11 cellular contexts compared by ENCODE assay signal in genomic region chr4:98506462-98507132, GRCh38.
DNase-seq lines count a peak whose midpoint lies in the region; FAIRE-seq and TF ChIP-seq lines count a peak whose summit lies in the region.
"Had no signal": no experiment of that assay in that cellular context is flagged by ENCODE, and none has a peak within 500 bp of the region (broad histone marks: within the 10 kb centered on the region; RNA-seq: fewer than 3 reads in every experiment).

No MANE protein-coding gene starts in this region.

- intact Hi-C loops in dorsolateral prefrontal cortex (cut with DNase I): no loop called here
- intact Hi-C loops in testis (cut with DNase I; ENCODE audit: low total_unique reads): no loop called here
- intact Hi-C loops in spleen (cut with DNase I; ENCODE audit: low total_unique reads): no loop called here

- H3K36me3 ChIP-seq in testis (ENCODE audit: low read depth, missing control alignments) (no peaks in the 10 kb centered on the region), spleen (peaks cover 0 to 8% (median 0%) of the 10 kb centered on the region in 6 donors)

- TF ChIP-seq POLR2A in testis (IDR thresholded peaks at IDR 0.05) (no peak), spleen (IDR thresholded peaks at IDR 0.05) (no peak)

- H3K27me3 ChIP-seq in dorsolateral prefrontal cortex: no peaks in the 10 kb centered on the region
- H3K27me3 ChIP-seq in testis: no peaks in the 10 kb centered on the region
- no peaks in the 10 kb centered on the region for H3K27me3 ChIP-seq in spleen (replicated peaks in 1 of 7)

- 71 to 85% methylated on average over 5 of the region's 5 CpGs for WGBS in testis, 2 donors
- 76 to 83% (median 80%) methylated on average over 5 of the region's 5 CpGs for WGBS in spleen, 5 donors

- H3K9me3 ChIP-seq in testis (no peaks in the 10 kb centered on the region), spleen (no peaks in the 10 kb centered on the region)

- no peak overlapping the region for H3K4me3 Mint-ChIP-seq in nephron progenitor cell

- H3K27ac Mint-ChIP-seq in nephron progenitor cell: no peak overlapping the region

- peaks cover 21% of the 10 kb centered on the region for H3K36me3 Mint-ChIP-seq in nephron progenitor cell (ENCODE audit: low read depth)

- no peak overlapping the region for H3K4me3 ChIP-seq in dorsolateral prefrontal cortex
- no peak overlapping the region for H3K4me3 ChIP-seq in testis
- H3K4me3 ChIP-seq in spleen: no peak overlapping the region

- no peaks in the 10 kb centered on the region for H3K9me3 Mint-ChIP-seq in nephron progenitor cell

- H3K27ac ChIP-seq in dorsolateral prefrontal cortex: peak overlapping the region in 12 of 59 donors; percentile 2 to 59 (median 22)
- H3K27ac ChIP-seq in testis: no peak overlapping the region
- no peak overlapping the region for H3K27ac ChIP-seq in spleen

- H3K4me1 ChIP-seq in testis: peaks cover 15% of the 10 kb centered on the region
- H3K4me1 ChIP-seq in spleen: no peaks in the 10 kb centered on the region

- TF ChIP-seq CTCF in GM10266 (IDR thresholded peaks at IDR 0.05; ENCODE audit: control insufficient read depth, insufficient read depth, low read depth, missing control alignments) (peak; percentile 8), dorsolateral prefrontal cortex (IDR thresholded peaks at IDR 0.05 in 54 of 56, conservative IDR thresholded peaks at IDR 0.05 in 2 of 56; ENCODE audit: low read depth in 1 of 56, partially characterized antibody in 56 of 56) (peak in 47 of 56 donors; percentile 17 to 62 (median 39)), nephron progenitor cell (IDR thresholded peaks at IDR 0.05) (peak; percentile 38), testis (IDR thresholded peaks at IDR 0.05) (no peak), spleen (IDR thresholded peaks at IDR 0.05 in 8 of 11, conservative IDR thresholded peaks at IDR 0.05 in 3 of 11) (no peak)

- H3K4me1 Mint-ChIP-seq in nephron progenitor cell: peaks cover 51% of the 10 kb centered on the region

- FAIRE-seq in RCC 7860 (lab: Jason Lieb, UNC): no peak
- FAIRE-seq: frontal cortex had no signal

- DNase-seq in GM10266 (ENCODE audit: extremely low spot score) (no peak), NAMALWA (ENCODE audit: low spot score) (peak; percentile 25), dorsolateral prefrontal cortex (no peak), nephron progenitor cell (no peak), testis (no peak), spleen (no peak), RCC 7860 (ENCODE audit: low spot score) (no peak)
- DNase-seq: caudate nucleus, midbrain, NCI-H446 had no signal

- H3K27me3 Mint-ChIP-seq in nephron progenitor cell (ENCODE audit: low read depth, poor library complexity): no peaks in the 10 kb centered on the region

Comparison
In these comparisons a context has a peak if more than half of its experiments do, and no peak if none do; other contexts are left out.
1. CTCF ChIP-seq: peak in GM10266 (single experiment), dorsolateral prefrontal cortex (47 of 56) and nephron progenitor cell (single experiment); none in testis (0 of 3) and spleen (0 of 11).